2 cellular contexts compared by ENCODE assay signal in the genomic region with DNA sequence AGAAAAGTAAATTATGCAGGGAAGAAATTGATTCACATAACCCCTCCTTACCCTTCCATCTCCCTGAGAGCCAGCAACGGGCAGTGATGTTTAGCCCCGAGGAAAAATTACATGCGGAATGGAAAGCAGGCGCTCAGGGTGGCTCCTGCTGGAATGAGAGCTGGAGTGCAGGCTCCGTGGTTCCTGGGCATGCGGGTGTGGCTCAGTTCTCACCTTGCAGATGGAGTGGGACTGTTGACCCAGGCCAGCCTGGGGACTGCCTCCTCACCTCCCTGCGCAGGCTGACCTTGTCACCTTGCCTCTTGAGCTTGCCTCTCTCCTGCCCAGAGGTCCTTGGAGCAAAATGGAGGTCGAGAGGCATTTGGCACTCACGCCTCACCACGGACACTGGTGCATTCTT.
TF ChIP-seq lines count a peak whose summit lies in the region.

No MANE protein-coding gene starts in this region.

TF ChIP-seq in SK-N-SH, 30 proteins besides CTCF, POLR2A, EP300 and RAD21 (continued from another document):
- TF ChIP-seq, protein P1, sequence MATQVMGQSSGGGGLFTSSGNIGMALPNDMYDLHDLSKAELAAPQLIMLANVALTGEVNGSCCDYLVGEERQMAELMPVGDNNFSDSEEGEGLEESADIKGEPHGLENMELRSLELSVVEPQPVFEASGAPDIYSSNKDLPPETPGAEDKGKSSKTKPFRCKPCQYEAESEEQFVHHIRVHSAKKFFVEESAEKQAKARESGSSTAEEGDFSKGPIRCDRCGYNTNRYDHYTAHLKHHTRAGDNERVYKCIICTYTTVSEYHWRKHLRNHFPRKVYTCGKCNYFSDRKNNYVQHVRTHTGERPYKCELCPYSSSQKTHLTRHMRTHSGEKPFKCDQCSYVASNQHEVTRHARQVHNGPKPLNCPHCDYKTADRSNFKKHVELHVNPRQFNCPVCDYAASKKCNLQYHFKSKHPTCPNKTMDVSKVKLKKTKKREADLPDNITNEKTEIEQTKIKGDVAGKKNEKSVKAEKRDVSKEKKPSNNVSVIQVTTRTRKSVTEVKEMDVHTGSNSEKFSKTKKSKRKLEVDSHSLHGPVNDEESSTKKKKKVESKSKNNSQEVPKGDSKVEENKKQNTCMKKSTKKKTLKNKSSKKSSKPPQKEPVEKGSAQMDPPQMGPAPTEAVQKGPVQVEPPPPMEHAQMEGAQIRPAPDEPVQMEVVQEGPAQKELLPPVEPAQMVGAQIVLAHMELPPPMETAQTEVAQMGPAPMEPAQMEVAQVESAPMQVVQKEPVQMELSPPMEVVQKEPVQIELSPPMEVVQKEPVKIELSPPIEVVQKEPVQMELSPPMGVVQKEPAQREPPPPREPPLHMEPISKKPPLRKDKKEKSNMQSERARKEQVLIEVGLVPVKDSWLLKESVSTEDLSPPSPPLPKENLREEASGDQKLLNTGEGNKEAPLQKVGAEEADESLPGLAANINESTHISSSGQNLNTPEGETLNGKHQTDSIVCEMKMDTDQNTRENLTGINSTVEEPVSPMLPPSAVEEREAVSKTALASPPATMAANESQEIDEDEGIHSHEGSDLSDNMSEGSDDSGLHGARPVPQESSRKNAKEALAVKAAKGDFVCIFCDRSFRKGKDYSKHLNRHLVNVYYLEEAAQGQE (IDR thresholded peaks at IDR 0.05; ENCODE audit: low read depth, low read length) = no peak
- no peak for TF ChIP-seq TAF1 (IDR thresholded peaks at IDR 0.05; ENCODE audit: borderline replicate concordance, low read depth, low read length)
- TF ChIP-seq SIN3A (IDR thresholded peaks at IDR 0.05; ENCODE audit: borderline replicate concordance, low read depth, low read length) = no peak

TF ChIP-seq in SK-N-SH treated with all-trans-retinoic acid at 6 μM for 48 hours, 23 proteins besides CTCF, POLR2A, EP300 and RAD21 (continued from another document):
- TF ChIP-seq, protein P2, sequence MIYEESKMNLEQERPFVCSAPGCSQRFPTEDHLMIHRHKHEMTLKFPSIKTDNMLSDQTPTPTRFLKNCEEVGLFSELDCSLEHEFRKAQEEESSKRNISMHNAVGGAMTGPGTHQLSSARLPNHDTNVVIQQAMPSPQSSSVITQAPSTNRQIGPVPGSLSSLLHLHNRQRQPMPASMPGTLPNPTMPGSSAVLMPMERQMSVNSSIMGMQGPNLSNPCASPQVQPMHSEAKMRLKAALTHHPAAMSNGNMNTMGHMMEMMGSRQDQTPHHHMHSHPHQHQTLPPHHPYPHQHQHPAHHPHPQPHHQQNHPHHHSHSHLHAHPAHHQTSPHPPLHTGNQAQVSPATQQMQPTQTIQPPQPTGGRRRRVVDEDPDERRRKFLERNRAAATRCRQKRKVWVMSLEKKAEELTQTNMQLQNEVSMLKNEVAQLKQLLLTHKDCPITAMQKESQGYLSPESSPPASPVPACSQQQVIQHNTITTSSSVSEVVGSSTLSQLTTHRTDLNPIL (CRISPR knock-in tag; IDR thresholded peaks at IDR 0.05; ENCODE audit: low read depth) = no peak
- TF ChIP-seq ZNF565 (CRISPR knock-in tag; conservative IDR thresholded peaks at IDR 0.05; ENCODE audit: low read depth) = no peak
- no peak for TF ChIP-seq TSHZ2 (CRISPR knock-in tag; IDR thresholded peaks at IDR 0.05)
- TF ChIP-seq ZFP30 (CRISPR knock-in tag; IDR thresholded peaks at IDR 0.05) = no peak
- TF ChIP-seq ISL1 (CRISPR knock-in tag; IDR thresholded peaks at IDR 0.05) = no peak
- no peak for TF ChIP-seq PPARA (CRISPR knock-in tag; IDR thresholded peaks at IDR 0.05; ENCODE audit: borderline replicate concordance)
- TF ChIP-seq ARNTL (CRISPR knock-in tag; IDR thresholded peaks at IDR 0.05; ENCODE audit: borderline replicate concordance, low read depth) = no peak
- no peak for TF ChIP-seq ZC3H10 (CRISPR knock-in tag; IDR thresholded peaks at IDR 0.05)
